ENCODE assay signal across 20 cellular contexts in the genomic region with DNA sequence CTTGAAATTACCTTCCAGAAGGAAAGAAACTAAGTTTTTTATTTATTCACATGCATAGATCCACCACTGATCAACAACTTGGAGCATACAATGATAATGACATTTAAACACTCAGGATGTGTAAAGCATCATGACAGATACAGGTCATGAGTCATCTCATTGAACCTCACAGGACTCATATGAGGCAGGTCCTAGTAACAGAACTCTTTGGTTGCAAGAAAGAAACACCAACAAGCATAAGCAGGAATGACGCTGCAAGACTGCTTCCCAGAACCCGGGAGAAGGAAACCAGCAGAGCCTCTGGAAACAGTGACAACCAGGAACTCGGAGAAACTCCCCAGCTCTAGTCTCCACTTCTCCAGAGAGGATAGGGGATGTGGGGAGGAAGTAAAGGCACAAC.
DNase-seq lines count a peak whose midpoint lies in the region; ATAC-seq, FAIRE-seq and TF ChIP-seq lines count a peak whose summit lies in the region.
"Had no signal": no experiment of that assay in that cellular context is flagged by ENCODE, and none has a peak within 500 bp of the region (broad histone marks: within the 10 kb centered on the region; RNA-seq: fewer than 3 reads in every experiment).

No MANE protein-coding gene starts in this region.

- H3K27me3 Mint-ChIP-seq in astrocyte (ENCODE audit: low read depth, unreplicated experiment), result peaks cover 2% of the 10 kb centered on the region
- H3K27me3 Mint-ChIP-seq in activated naive CD4-positive, alpha-beta T cell treated with anti-CD3 and anti-CD28 coated beads, Interleukin-2, amount 10 ng/mL, durations not matched to agents 7 days and 5 days, result peaks cover 8% of the 10 kb centered on the region
- H3K27me3 Mint-ChIP-seq in chondrocyte (ENCODE audit: low read depth), result no peaks in the 10 kb centered on the region

- TF ChIP-seq CTCF in AG10803 (conservative IDR thresholded peaks at IDR 0.05; ENCODE audit: low read length) (no peak), astrocyte (IDR thresholded peaks at IDR 0.05; ENCODE audit: insufficient read depth, low read depth, low read length) (no peak), foreskin keratinocyte (conservative IDR thresholded peaks at IDR 0.05) (no peak), chondrocyte (IDR thresholded peaks at IDR 0.05) (no peak)

- H3K27me3 ChIP-seq in astrocyte (ENCODE audit: insufficient read depth, low read length) (no peaks in the 10 kb centered on the region), foreskin keratinocyte (no peaks in the 10 kb centered on the region)
- H3K27me3 ChIP-seq: cardiac muscle cell had no signal

- no peak overlapping the region for H2AFZ ChIP-seq in astrocyte (ENCODE audit: low read depth, low read length)

- CTCF ChIA-PET in activated naive CD4-positive, alpha-beta T cell treated with anti-CD3 and anti-CD28 coated beads, Interleukin-2, amount 10 ng/mL, durations not matched to agents 7 days and 5 days (lab: Charles Lee), result interaction anchor here (1.0 kb wide), 1 partner anchor 36 kb away, joined by 3 read pairs; no protein-coding TSS in a partner anchor

- DNase-seq in AG10803 (ENCODE audit: low read depth), result peak; percentile 83
- peak; percentile 86 for DNase-seq in HT1080 (ENCODE audit: low read depth)
- DNase-seq in astrocyte (ENCODE audit: low read depth), result peak; percentile 42
- peak; percentile 28 to 72 for DNase-seq in foreskin keratinocyte
- DNase-seq in activated naive CD4-positive, alpha-beta T cell treated with anti-CD3 and anti-CD28 coated beads, Interleukin-2, amount 10 ng/mL, durations not matched to agents 7 days and 5 days, result no peak
- no peak for DNase-seq in AG08396 (ENCODE audit: low spot score)
- DNase-seq in chondrocyte (ENCODE audit: low spot score), result no peak
- DNase-seq: activated CD8-positive, alpha-beta T cell treated with anti-CD3 and anti-CD28 coated beads for 36 hours; activated T-cell treated with anti-CD3 and anti-CD28 coated beads, Interleukin-2, amount 50 U/mL, for 72 hours; effector CD4-positive, alpha-beta T cell; GDM1; KG1; left ventricle myocardium inferior; NCI-H1105 treated with DMSO at 0.1 percent for 48 hours; occipital lobe; stimulated activated CD4-positive, alpha-beta T cell treated with anti-CD3 and anti-CD28 coated beads, Interleukin-2, amount 100 ng/mL, for 24 hours; WERI-Rb-1 had no signal

- H3K27ac Mint-ChIP-seq in astrocyte (ENCODE audit: unreplicated experiment) (no peak overlapping the region), chondrocyte (ENCODE audit: unreplicated experiment) (no peak overlapping the region)
- H3K27ac Mint-ChIP-seq in activated naive CD4-positive, alpha-beta T cell treated with anti-CD3 and anti-CD28 coated beads, Interleukin-2, amount 10 ng/mL, durations not matched to agents 7 days and 5 days, result no peak overlapping the region
- H3K27ac Mint-ChIP-seq: activated CD8-positive, alpha-beta T cell treated with anti-CD3 and anti-CD28 coated beads for 36 hours; activated naive CD8-positive, alpha-beta T cell; activated T-cell treated with anti-CD3 and anti-CD28 coated beads, Interleukin-2, amount 50 U/mL, for 72 hours had no signal

- peaks cover 2% of the 10 kb centered on the region for H3K9me3 Mint-ChIP-seq in astrocyte (ENCODE audit: unreplicated experiment)
- no peaks in the 10 kb centered on the region for H3K9me3 Mint-ChIP-seq in activated naive CD4-positive, alpha-beta T cell treated with anti-CD3 and anti-CD28 coated beads, Interleukin-2, amount 10 ng/mL, durations not matched to agents 7 days and 5 days
- peaks cover 17% of the 10 kb centered on the region for H3K9me3 Mint-ChIP-seq in chondrocyte (ENCODE audit: low read depth)
- H3K9me3 Mint-ChIP-seq: activated CD8-positive, alpha-beta T cell treated with anti-CD3 and anti-CD28 coated beads for 36 hours; activated T-cell treated with anti-CD3 and anti-CD28 coated beads, Interleukin-2, amount 50 U/mL, for 72 hours had no signal

- H3K36me3 Mint-ChIP-seq in astrocyte (ENCODE audit: low read depth, unreplicated experiment) (no peaks in the 10 kb centered on the region), chondrocyte (ENCODE audit: low read depth) (peaks cover 3% of the 10 kb centered on the region)
- H3K36me3 Mint-ChIP-seq in activated naive CD4-positive, alpha-beta T cell treated with anti-CD3 and anti-CD28 coated beads, Interleukin-2, amount 10 ng/mL, durations not matched to agents 7 days and 5 days, result no peaks in the 10 kb centered on the region
- H3K36me3 Mint-ChIP-seq: activated naive CD8-positive, alpha-beta T cell had no signal

- H3K9me3 ChIP-seq in astrocyte (ENCODE audit: insufficient read depth, low read depth, low read length), result no peaks in the 10 kb centered on the region

- H3K4me1 Mint-ChIP-seq in astrocyte (ENCODE audit: low read depth, unreplicated experiment), result peaks cover 5% of the 10 kb centered on the region
- no peaks in the 10 kb centered on the region for H3K4me1 Mint-ChIP-seq in activated naive CD4-positive, alpha-beta T cell treated with anti-CD3 and anti-CD28 coated beads, Interleukin-2, amount 10 ng/mL, durations not matched to agents 7 days and 5 days
- H3K4me1 Mint-ChIP-seq in chondrocyte (ENCODE audit: low read depth), result peaks cover 5% of the 10 kb centered on the region

- H3K36me3 ChIP-seq in astrocyte (ENCODE audit: insufficient read depth, low read length), result no peaks in the 10 kb centered on the region
- H3K36me3 ChIP-seq: cardiac muscle cell, left ventricle myocardium inferior, WERI-Rb-1 had no signal

- FAIRE-seq in astrocyte (lab: Jason Lieb, UNC), result peak; percentile 56

- no peaks in the 10 kb centered on the region for H3K79me2 ChIP-seq in astrocyte (ENCODE audit: insufficient read depth, low read length)

- ATAC-seq in foreskin keratinocyte (peak; percentile 83), GM19463 (IDR thresholded peaks at IDR 0.05; ENCODE audit: unreplicated experiment) (no peak)
- ATAC-seq: activated CD8-positive, alpha-beta T cell treated with anti-CD3 and anti-CD28 coated beads for 36 hours; activated T-cell treated with anti-CD3 and anti-CD28 coated beads, Interleukin-2, amount 50 U/mL, for 72 hours had no signal

- no peaks in the 10 kb centered on the region for H4K20me1 ChIP-seq in astrocyte (ENCODE audit: insufficient read depth, low read length)

- no peak overlapping the region for H3K9ac ChIP-seq in astrocyte (ENCODE audit: low read length)

- H3K4me3 Mint-ChIP-seq in astrocyte (ENCODE audit: unreplicated experiment) (no peak overlapping the region), chondrocyte (ENCODE audit: unreplicated experiment) (no peak overlapping the region)
- H3K4me3 Mint-ChIP-seq in activated naive CD4-positive, alpha-beta T cell treated with anti-CD3 and anti-CD28 coated beads, Interleukin-2, amount 10 ng/mL, durations not matched to agents 7 days and 5 days, result no peak overlapping the region
- H3K4me3 Mint-ChIP-seq: activated CD8-positive, alpha-beta T cell treated with anti-CD3 and anti-CD28 coated beads for 36 hours; activated naive CD8-positive, alpha-beta T cell; activated T-cell treated with anti-CD3 and anti-CD28 coated beads, Interleukin-2, amount 50 U/mL, for 72 hours had no signal

- H3K4me1 ChIP-seq in astrocyte (ENCODE audit: insufficient read depth, low read length), result no peaks in the 10 kb centered on the region
- H3K4me1 ChIP-seq in foreskin keratinocyte, result no peaks in the 10 kb centered on the region

- no peak overlapping the region for H3K27ac ChIP-seq in astrocyte (ENCODE audit: low read depth, low read length)
- H3K27ac ChIP-seq in foreskin keratinocyte, result no peak overlapping the region
- H3K27ac ChIP-seq: cardiac muscle cell, left ventricle myocardium inferior, WERI-Rb-1 had no signal

- H3K4me3 ChIP-seq in AG10803 (ENCODE audit: low read length), result no peak overlapping the region
- H3K4me3 ChIP-seq in astrocyte (ENCODE audit: insufficient read depth, low read depth, low read length), result no peak overlapping the region
- H3K4me3 ChIP-seq: cardiac muscle cell, left ventricle myocardium inferior had no signal

- peak overlapping the region; percentile 25 for H3K4me2 ChIP-seq in astrocyte (ENCODE audit: low read length)

Comparison
In these comparisons a context has a peak if more than half of its experiments do, and no peak if none do; other contexts are left out.
1. DNase-seq: peak in AG10803 (single experiment), HT1080 (single experiment), astrocyte (single experiment) and foreskin keratinocyte (2 of 2); none in activated naive CD4-positive, alpha-beta T cell treated with anti-CD3 and anti-CD28 coated beads, Interleukin-2, amount 10 ng/mL, durations not matched to agents 7 days and 5 days (single experiment), AG08396 (single experiment) and chondrocyte (single experiment).